Comparison of ENCODE assay signal across 8 cellular contexts in genomic region chr18:32530947-32531651, GRCh38.
DNase-seq lines count a peak whose midpoint lies in the region; ATAC-seq and TF ChIP-seq lines count a peak whose summit lies in the region.

No MANE protein-coding gene starts in this region.

- no peak overlapping the region for H3K23ac ChIP-seq in IMR-90 (ENCODE audit: low read depth, low read length)

- H3K4ac ChIP-seq in IMR-90 (ENCODE audit: low read depth, low read length) = no peak overlapping the region

- WGBS in IMR-90 (ENCODE audit: extremely low coverage in 2 of 2, insufficient read length in 1 of 2), 2 experiments = no CpG with 5 or more reads among the region's 3 CpGs

- H2BK120ac ChIP-seq in IMR-90 (ENCODE audit: low read depth, low read length) = no peak overlapping the region

- intact Hi-C loops in IMR-90 (cut with micrococcal nuclease) = no loop called here

- H3K14ac ChIP-seq in IMR-90 (replicated peaks; ENCODE audit: low read depth, low read length) = no peak overlapping the region

- no peak for TF ChIP-seq POLR2A in IMR-90 (IDR thresholded peaks at IDR 0.05; ENCODE audit: low read depth, low read length)

- no peak overlapping the region for H2AK9ac ChIP-seq in IMR-90 (replicated peaks; ENCODE audit: low read depth, low read length, poor library complexity)

- H4K8ac ChIP-seq in IMR-90 (ENCODE audit: low read depth in 2 of 2, low read length in 2 of 2) = no peak overlapping the region

- H2AK5ac ChIP-seq in IMR-90 (ENCODE audit: low read depth, low read length) = no peak overlapping the region

- H3K18ac ChIP-seq in IMR-90 (ENCODE audit: low read depth, low read length) = no peak overlapping the region

- H3K4me3 ChIP-seq in IMR-90 (ENCODE audit: insufficient read depth, low read depth, low read length) (no peak overlapping the region), adipocyte (ENCODE audit: low read length) (no peak overlapping the region)

- dilution Hi-C loops in IMR-90 (cut with HindIII; ENCODE audit: low sequenced_read_pairs, unreplicated experiment) = no loop called here

- no peak overlapping the region for H4K5ac ChIP-seq in IMR-90 (ENCODE audit: low read depth, low read length)

- H2BK20ac ChIP-seq in IMR-90 (ENCODE audit: low read depth, low read length) = no peak overlapping the region

- no peak overlapping the region for H3K56ac ChIP-seq in IMR-90 (ENCODE audit: extremely low read depth, insufficient read depth, low read length)

- H2BK15ac ChIP-seq in IMR-90 (ENCODE audit: low read depth, low read length) = no peak overlapping the region

- DNase-seq in GM13977 (ENCODE audit: low spot score) (peak; percentile 41), IMR-90 (peak; percentile 36), adipocyte (ENCODE audit: low read depth) (peak; percentile 16), NCI-H82 treated with DMSO at 0.1 percent for 48 hours (lab: John Stamatoyannopoulos, UW; ENCODE audit: unreplicated experiment) (no peak), HuH-7 (ENCODE audit: low spot score) (no peak), AG20443 (ENCODE audit: low spot score) (no peak), retina (no peak)

- POLR2A ChIA-PET in IMR-90 (lab: Charles Lee; ENCODE audit: unreplicated experiment) = no interaction called here

- TF ChIP-seq CTCF in GM13977 (IDR thresholded peaks at IDR 0.05; ENCODE audit: extremely low read depth, insufficient read depth, missing control alignments) (no peak), IMR-90 (conservative IDR thresholded peaks at IDR 0.05; ENCODE audit: low read depth, low read length) (no peak)

- H2AFZ ChIP-seq in IMR-90 (replicated peaks; ENCODE audit: low read length, poor library complexity) = no peak overlapping the region

- no peak overlapping the region for H2BK5ac ChIP-seq in IMR-90 (ENCODE audit: low read depth, low read length, poor library complexity, severe bottlenecking)

- H4K20me1 ChIP-seq in IMR-90 (ENCODE audit: insufficient read depth, low read length) = no peaks in the 10 kb centered on the region

- H3K27me3 ChIP-seq in IMR-90 (ENCODE audit: control insufficient read depth, insufficient read depth, low read length) (no peaks in the 10 kb centered on the region), adipocyte (replicated peaks; ENCODE audit: control insufficient read depth, insufficient read depth, low read length) (no peaks in the 10 kb centered on the region)

- no peak for TF ChIP-seq RAD21 in IMR-90 (IDR thresholded peaks at IDR 0.05; ENCODE audit: low read length)

- H3K27ac ChIP-seq in IMR-90 (ENCODE audit: insufficient read depth, low read length) = no peak overlapping the region

- H3K36me3 ChIP-seq in IMR-90 (ENCODE audit: control insufficient read depth, insufficient read depth, low read length) (no peaks in the 10 kb centered on the region), adipocyte (ENCODE audit: control insufficient read depth, insufficient read depth, low read length, severe bottlenecking) (no peaks in the 10 kb centered on the region)

- H3K4me1 ChIP-seq in IMR-90 (ENCODE audit: control insufficient read depth, insufficient read depth, low read length) (no peaks in the 10 kb centered on the region), adipocyte (ENCODE audit: control insufficient read depth, insufficient read depth, low read length) (peaks cover 7% of the 10 kb centered on the region)

- CTCF ChIA-PET in IMR-90 (lab: Yijun Ruan, JAX) = no interaction called here

- no TSS peak for BruUV-seq in IMR-90 (replicated peaks; lab: Mats Ljungman, UMichigan)

- no peaks in the 10 kb centered on the region for H3K79me1 ChIP-seq in IMR-90 (ENCODE audit: low read depth in 1 of 2, low read length in 2 of 2)

- H3K9me3 ChIP-seq in IMR-90 (ENCODE audit: control insufficient read depth, insufficient read depth, low read length) = no peaks in the 10 kb centered on the region
- peaks cover 4% of the 10 kb centered on the region for H3K9me3 ChIP-seq in adipocyte (ENCODE audit: control insufficient read depth, low read length)

- H3K9me1 ChIP-seq in IMR-90 (ENCODE audit: insufficient read depth, low read length) = no peaks in the 10 kb centered on the region

- in situ Hi-C loops in GM13977 (cut with MboI; ENCODE audit: low pct_unique_long_range_greater_than_20kb, low sequenced_read_pairs, unreplicated experiment) = no loop called here
- in situ Hi-C loops in IMR-90 (cut with MboI; ENCODE audit: low sequenced_read_pairs) = no loop called here

- no peak overlapping the region for H4K91ac ChIP-seq in IMR-90 (ENCODE audit: insufficient read depth, low read depth, low read length)

- ATAC-seq in GM21529 (IDR thresholded peaks at IDR 0.05; ENCODE audit: unreplicated experiment) (peak; percentile 95), IMR-90 (ENCODE audit: low read depth) (no peak)

- H3K9ac ChIP-seq in IMR-90 (ENCODE audit: low read depth, low read length) (no peak overlapping the region), adipocyte (ENCODE audit: low read length) (no peak overlapping the region)

- H3K4me2 ChIP-seq in IMR-90 (ENCODE audit: low read depth, low read length) = no peak overlapping the region

TF ChIP-seq in IMR-90, 13 proteins besides CTCF, POLR2A, EP300 and RAD21:
- TF ChIP-seq SMC3 (IDR thresholded peaks at IDR 0.05; ENCODE audit: low read depth, low read length) (no peak), NFE2L2 (IDR thresholded peaks at IDR 0.05; ENCODE audit: low read depth, low read length) (no peak), CEBPB (IDR thresholded peaks at IDR 0.05; ENCODE audit: low read depth, low read length) (peak; percentile 44; the same call in 1 of the 2 replicates), USF2 (IDR thresholded peaks at IDR 0.05; ENCODE audit: low read depth, low read length) (peak; percentile 36; the same call in 1 of the 2 replicates), CHD1 (IDR thresholded peaks at IDR 0.05; ENCODE audit: low read depth, low read length) (no peak), MAFK (IDR thresholded peaks at IDR 0.05; ENCODE audit: low read depth, low read length) (no peak)

Comparison
In these comparisons a context has a peak if more than half of its experiments do, and no peak if none do; other contexts are left out.
1. DNase-seq: peak in GM13977 (single experiment), IMR-90 (single experiment) and adipocyte (single experiment); none in NCI-H82 treated with DMSO at 0.1 percent for 48 hours (single experiment), HuH-7 (single experiment), AG20443 (single experiment) and retina (single experiment).